ENCODE assay signal across 9 cellular contexts in genomic region chr5:116532762-116533525, GRCh38. TPM values are rescaled to one million over a fixed set of nuclear protein-coding genes. Genes with fewer than 3 reads are reported as not detected.
DNase-seq lines count a peak whose midpoint lies in the region; ATAC-seq and TF ChIP-seq lines count a peak whose summit lies in the region.
"Had no signal": no experiment of that assay in that cellular context is flagged by ENCODE, and none has a peak within 500 bp of the region (broad histone marks: within the 10 kb centered on the region; RNA-seq: fewer than 3 reads in every experiment).

No MANE protein-coding gene starts in this region.

- ATAC-seq in GM18502 (IDR thresholded peaks at IDR 0.05; ENCODE audit: poor library complexity, unreplicated experiment): peak; percentile 47
- ATAC-seq in HG02943 (IDR thresholded peaks at IDR 0.05; ENCODE audit: low read depth, unreplicated experiment): peak; percentile 69
- peak; percentile 20 for ATAC-seq in left colon
- ATAC-seq in GM19035 (IDR thresholded peaks at IDR 0.05; ENCODE audit: unreplicated experiment): no peak

- TF ChIP-seq POLR2A in spleen (IDR thresholded peaks at IDR 0.05): no peak

- TF ChIP-seq CTCF in spleen (IDR thresholded peaks at IDR 0.05 in 8 of 11, conservative IDR thresholded peaks at IDR 0.05 in 3 of 11): no peak

- H3K4me1 ChIP-seq in spleen: peaks cover 0 to 15% (median 0%) of the 10 kb centered on the region in 6 donors
- H3K4me1 ChIP-seq: BLaER1 had no signal

- intact Hi-C loops in left colon (cut with DNase I, micrococcal nuclease): no loop called here
- intact Hi-C loops in spleen (cut with DNase I; ENCODE audit: low total_unique reads): no loop called here

- no peaks in the 10 kb centered on the region for H3K27me3 ChIP-seq in spleen (replicated peaks in 1 of 7)
- H3K27me3 ChIP-seq: BLaER1 had no signal

- DNase-seq in NCI-H2227 (lab: John Stamatoyannopoulos, UW; ENCODE audit: unreplicated experiment) (peak; percentile 48), left colon (no peak), spleen (no peak), NOMO-1 (lab: John Stamatoyannopoulos, UW; ENCODE audit: unreplicated experiment in 2 of 2) (no peak), SKM-1 (lab: John Stamatoyannopoulos, UW; ENCODE audit: unreplicated experiment) (no peak)

- no peak overlapping the region for H3K27ac ChIP-seq in spleen
- H3K27ac ChIP-seq: BLaER1 had no signal

- H3K36me3 ChIP-seq in spleen: no peaks in the 10 kb centered on the region
- H3K36me3 ChIP-seq: BLaER1 had no signal

- H3K9me3 ChIP-seq in spleen: no peaks in the 10 kb centered on the region
- H3K9me3 ChIP-seq: BLaER1 had no signal

- no peak overlapping the region for H3K4me3 ChIP-seq in spleen
- H3K4me3 ChIP-seq: BLaER1 had no signal

- 56 to 74% (median 71%) methylated on average over 3 of the region's 3 CpGs for WGBS in spleen, 5 donors

RNA-seq across cellular contexts. Expression of gene SEMA6A, which starts 41.7 kb away (rescaled TPM):
- total RNA-seq in left colon (100 to 1,000 TPM; 100 to 103 TPM), spleen (10 to 100 TPM; 26.5 to 78.6 (median 42.4) TPM)
- polyA plus RNA-seq in spleen: 1 to 10 TPM in 2 of 3 donors, under 1 TPM in 1; 0.88 to 2.0 (median 1.5) TPM
